8 cellular contexts compared by ENCODE assay signal in the genomic region with DNA sequence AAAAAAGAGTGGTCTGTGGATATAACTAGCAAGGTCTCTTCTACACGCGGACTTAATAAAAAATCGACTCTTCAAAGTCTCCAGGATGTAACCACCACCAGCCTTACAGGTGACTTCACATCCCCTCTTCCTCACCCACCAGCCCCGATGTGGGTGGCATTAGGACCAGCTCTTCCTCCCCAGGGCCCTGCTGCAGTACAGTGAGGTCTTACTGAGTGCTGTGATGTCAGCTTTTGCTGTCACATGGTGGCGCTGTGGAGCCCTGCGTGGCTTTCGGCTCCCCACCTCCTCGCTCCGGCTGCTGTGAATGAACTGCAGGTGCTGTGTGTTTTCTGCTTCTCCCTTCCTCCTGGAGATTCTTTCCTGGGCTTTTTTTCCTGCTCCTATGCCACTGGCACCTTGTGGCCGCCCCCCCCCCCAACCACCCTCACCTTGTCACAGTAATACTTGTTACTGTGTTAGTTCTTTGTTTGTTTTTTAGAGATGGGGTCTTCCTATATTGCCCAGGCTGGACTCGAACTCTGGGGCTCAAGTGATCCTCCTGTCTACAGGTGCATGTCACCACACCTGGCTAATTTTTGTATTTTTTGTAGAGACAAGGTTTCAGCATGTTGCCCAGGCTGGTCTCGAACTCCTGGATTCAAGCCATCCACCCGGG. TPM values are rescaled to one million over a fixed set of nuclear protein-coding genes. Genes with fewer than 3 reads are reported as not detected.
DNase-seq lines count a peak whose midpoint lies in the region; ATAC-seq lines count a peak whose summit lies in the region.

No MANE protein-coding gene starts in this region.

- intact Hi-C loops in left colon (cut with DNase I, micrococcal nuclease): no loop called here

- H3K27ac ChIP-seq in caudate nucleus (ENCODE audit: low read depth, low read length): no peak overlapping the region

- peak; percentile 81 for DNase-seq in EH (ENCODE audit: low read depth)
- DNase-seq in NCI-H510A treated with DMSO at 0.1 percent for 48 hours (lab: John Stamatoyannopoulos, UW): peak; percentile 93
- peak; percentile 71 for DNase-seq in activated CD4-positive, alpha-beta T cell treated with anti-CD3 and anti-CD28 coated beads for 1 hour
- peak in 59 of 61 donors; percentile 3 to 87 (median 59) for DNase-seq in caudate nucleus (lab: John Stamatoyannopoulos, UW)
- DNase-seq in left colon: peak; percentile 69 to 92
- DNase-seq in stimulated activated CD4-positive, alpha-beta T cell treated with anti-CD3 and anti-CD28 coated beads, Interleukin-4, amount 100 ng/mL, for 24 hours: peak; percentile 90

- ATAC-seq in HG03280 (IDR thresholded peaks at IDR 0.05; ENCODE audit: unreplicated experiment): peak; percentile 70
- peak; percentile 98 for ATAC-seq in left colon
- no peak for ATAC-seq in HG03565 (IDR thresholded peaks at IDR 0.05; ENCODE audit: unreplicated experiment)

RNA-seq across cellular contexts. Expression of gene RAPGEF1, which starts 15.8 kb away (rescaled TPM):
- 10 to 100 TPM; 61.2 to 75.0 TPM for total RNA-seq in left colon
